In the genomic region with DNA sequence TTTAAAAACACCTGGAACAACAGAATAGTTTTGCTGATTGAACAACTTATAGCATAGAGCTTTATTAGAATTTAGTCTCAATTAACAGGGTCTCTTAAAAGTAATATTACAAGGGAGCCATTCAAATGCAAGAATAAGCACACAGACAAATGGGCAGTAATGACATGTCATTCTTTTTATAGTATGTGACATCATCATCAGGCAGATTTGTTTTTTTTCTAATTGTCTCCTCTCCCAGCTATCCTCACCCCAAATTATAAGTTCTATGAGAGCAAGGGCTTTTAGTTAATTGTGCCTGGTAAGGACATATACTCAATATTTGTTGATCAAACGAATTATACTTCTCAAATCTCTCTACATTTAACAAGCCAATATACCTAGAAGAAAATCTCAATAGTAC, we compare ENCODE assay signal across 23 cellular contexts.
"Had no signal": no experiment of that assay in that cellular context is flagged by ENCODE, and none has a peak within 500 bp of the region (broad histone marks: within the 10 kb centered on the region; RNA-seq: fewer than 3 reads in every experiment).

No MANE protein-coding gene starts in this region.

- H3K27me3 Mint-ChIP-seq: activated CD4-positive, alpha-beta T cell treated with anti-CD3 and anti-CD28 coated beads, Interleukin-2, amount 10 ng/mL, durations not matched to agents 7 days and 5 days; activated CD8-positive, alpha-beta memory T cell treated with anti-CD3 and anti-CD28 coated beads, Interleukin-2, amount 10 ng/mL, durations not matched to agents 7 days and 5 days; activated CD8-positive, alpha-beta T cell treated with anti-CD3 and anti-CD28 coated beads for 36 hours; activated naive CD8-positive, alpha-beta T cell treated with anti-CD3 and anti-CD28 coated beads, Interleukin-2, amount 10 ng/mL, durations not matched to agents 7 days and 5 days; activated T-helper 17 cell treated with anti-CD3 and anti-CD28 coated beads, Interleukin-2, amount 50 U/mL, for 72 hours; dendritic cell treated with granulocyte-macrophage colony-stimulating factor and Interleukin-4, amounts not matched to agents 40 ng/mL and 50 ng/mL, for 4 days; natural killer cell treated with Interleukin-12 subunit alpha and Interleukin-12 subunit beta and Interleukin-15 and Interleukin-18, amount 100 ng/mL, for 72 hours had no signal

- DNase-seq: activated CD4-positive, alpha-beta T cell treated with anti-CD3 and anti-CD28 coated beads, Interleukin-2, amount 10 ng/mL, durations not matched to agents 7 days and 5 days; activated CD4-positive, CD25-positive, alpha-beta regulatory T cell treated with anti-CD3 and anti-CD28 coated beads, Interleukin-2, amount 50 U/mL, for 72 hours; activated CD8-positive, alpha-beta memory T cell treated with anti-CD3 and anti-CD28 coated beads, Interleukin-2, amount 10 ng/mL, durations not matched to agents 7 days and 5 days; activated CD8-positive, alpha-beta T cell treated with anti-CD3 and anti-CD28 coated beads for 36 hours; activated naive CD4-positive, alpha-beta T cell; activated naive CD8-positive, alpha-beta T cell treated with anti-CD3 and anti-CD28 coated beads, Interleukin-2, amount 10 ng/mL, durations not matched to agents 7 days and 5 days; amniotic stem cell; effector CD8-positive, alpha-beta T cell; erythroblast; foreskin fibroblast; kidney glomerular epithelial cell; left lung; ovary; right cardiac atrium; stimulated activated CD4-positive, alpha-beta T cell treated with anti-CD3 and anti-CD28 coated beads, Interleukin-2, amount 100 ng/mL, for 24 hours; stomach; T-helper 1 cell; transverse colon; WERI-Rb-1 had no signal

- H3K4me3 Mint-ChIP-seq: activated CD4-positive, alpha-beta T cell treated with anti-CD3 and anti-CD28 coated beads, Interleukin-2, amount 10 ng/mL, durations not matched to agents 7 days and 5 days; activated CD8-positive, alpha-beta memory T cell treated with anti-CD3 and anti-CD28 coated beads, Interleukin-2, amount 10 ng/mL, durations not matched to agents 7 days and 5 days; activated CD8-positive, alpha-beta T cell treated with anti-CD3 and anti-CD28 coated beads for 36 hours; activated naive CD8-positive, alpha-beta T cell treated with anti-CD3 and anti-CD28 coated beads, Interleukin-2, amount 10 ng/mL, durations not matched to agents 7 days and 5 days; activated T-helper 17 cell treated with anti-CD3 and anti-CD28 coated beads, Interleukin-2, amount 50 U/mL, for 72 hours; dendritic cell treated with granulocyte-macrophage colony-stimulating factor and Interleukin-4, amounts not matched to agents 40 ng/mL and 50 ng/mL, for 4 days; natural killer cell treated with Interleukin-12 subunit alpha and Interleukin-12 subunit beta and Interleukin-15 and Interleukin-18, amount 100 ng/mL, for 72 hours; stimulated activated effector memory CD8-positive, alpha-beta T cell treated with anti-CD3 and anti-CD28 coated beads, Interleukin-12 subunit alpha, Interleukin-12 subunit beta, amount 100 ng/mL, for 72 hours had no signal

- ATAC-seq: activated CD8-positive, alpha-beta memory T cell treated with anti-CD3 and anti-CD28 coated beads, Interleukin-2, amount 10 ng/mL, durations not matched to agents 7 days and 5 days; activated CD8-positive, alpha-beta T cell treated with anti-CD3 and anti-CD28 coated beads for 36 hours; activated T-helper 17 cell treated with anti-CD3 and anti-CD28 coated beads, Interleukin-2, amount 50 U/mL, for 72 hours; left lung; natural killer cell treated with Interleukin-12 subunit alpha and Interleukin-12 subunit beta and Interleukin-15 and Interleukin-18, amount 100 ng/mL, for 72 hours; right cardiac atrium; stimulated activated effector memory CD8-positive, alpha-beta T cell treated with anti-CD3 and anti-CD28 coated beads, Interleukin-12 subunit alpha, Interleukin-12 subunit beta, amount 100 ng/mL, for 72 hours had no signal

- H3K27ac Mint-ChIP-seq: activated CD4-positive, alpha-beta T cell treated with anti-CD3 and anti-CD28 coated beads, Interleukin-2, amount 10 ng/mL, durations not matched to agents 7 days and 5 days; activated CD8-positive, alpha-beta memory T cell treated with anti-CD3 and anti-CD28 coated beads, Interleukin-2, amount 10 ng/mL, durations not matched to agents 7 days and 5 days; activated CD8-positive, alpha-beta T cell treated with anti-CD3 and anti-CD28 coated beads for 36 hours; activated naive CD8-positive, alpha-beta T cell treated with anti-CD3 and anti-CD28 coated beads, Interleukin-2, amount 10 ng/mL, durations not matched to agents 7 days and 5 days; dendritic cell treated with granulocyte-macrophage colony-stimulating factor and Interleukin-4, amounts not matched to agents 40 ng/mL and 50 ng/mL, for 4 days; natural killer cell treated with Interleukin-12 subunit alpha and Interleukin-12 subunit beta and Interleukin-15 and Interleukin-18, amount 100 ng/mL, for 72 hours; stimulated activated effector memory CD8-positive, alpha-beta T cell treated with anti-CD3 and anti-CD28 coated beads, Interleukin-12 subunit alpha, Interleukin-12 subunit beta, amount 100 ng/mL, for 72 hours had no signal

- H3K9me3 Mint-ChIP-seq: activated CD4-positive, alpha-beta T cell treated with anti-CD3 and anti-CD28 coated beads, Interleukin-2, amount 10 ng/mL, durations not matched to agents 7 days and 5 days; activated CD8-positive, alpha-beta T cell treated with anti-CD3 and anti-CD28 coated beads for 36 hours; activated naive CD8-positive, alpha-beta T cell treated with anti-CD3 and anti-CD28 coated beads, Interleukin-2, amount 10 ng/mL, durations not matched to agents 7 days and 5 days; activated T-helper 17 cell treated with anti-CD3 and anti-CD28 coated beads, Interleukin-2, amount 50 U/mL, for 72 hours; dendritic cell treated with granulocyte-macrophage colony-stimulating factor and Interleukin-4, amounts not matched to agents 40 ng/mL and 50 ng/mL, for 4 days; natural killer cell treated with Interleukin-12 subunit alpha and Interleukin-12 subunit beta and Interleukin-15 and Interleukin-18, amount 100 ng/mL, for 72 hours; stimulated activated effector memory CD8-positive, alpha-beta T cell treated with anti-CD3 and anti-CD28 coated beads, Interleukin-12 subunit alpha, Interleukin-12 subunit beta, amount 100 ng/mL, for 72 hours had no signal
